ENCODE assay signal across 8 cellular contexts in the genomic region with DNA sequence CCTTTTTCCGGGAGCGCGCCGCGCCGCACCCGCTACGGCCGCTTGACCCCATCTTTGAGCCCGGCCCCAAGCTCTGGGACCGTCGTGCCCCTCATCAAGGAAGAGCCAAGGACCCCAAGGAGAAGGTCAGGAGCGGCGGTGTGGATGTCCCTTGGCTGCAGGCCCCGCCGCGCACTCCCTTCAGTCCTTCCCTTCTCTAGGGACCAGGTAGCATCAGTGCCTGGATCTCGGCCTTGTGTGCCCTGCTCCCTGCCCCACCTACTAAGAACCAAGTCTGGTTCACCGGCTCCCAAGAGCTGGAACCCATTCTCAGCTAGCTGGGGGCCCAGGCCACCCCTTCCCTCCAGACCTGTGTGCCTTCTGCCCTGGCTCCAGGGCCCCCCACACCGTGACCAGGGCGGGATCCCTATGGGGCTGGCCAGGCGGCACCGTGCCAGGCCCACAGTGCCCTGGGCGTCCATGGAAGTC.
A peak's percentile ranks its signal among the peaks of the same experiment; 100 is the strongest.
DNase-seq lines count a peak whose midpoint lies in the region; ATAC-seq and TF ChIP-seq lines count a peak whose summit lies in the region.

No MANE protein-coding gene starts in this region.

- POLR2A ChIA-PET in RWPE1 (lab: Yijun Ruan, JAX; ENCODE audit: low non-redundant PET): no interaction called here

- CTCF ChIA-PET in RWPE1 (lab: Yijun Ruan, JAX): interaction anchor here (0.6 to 1.9 kb wide), 13 partner anchors 20 to 880 kb away, joined by 3 to 23 read pairs (median 3); a partner anchor contains a TSS

- DNase-seq in RWPE1 (ENCODE audit: low spot score): peak; percentile 17
- DNase-seq in heart left ventricle: peak in 1 of 5 donors; percentile 51
- no peak for DNase-seq in gastrocnemius medialis
- no peak for DNase-seq in T-helper 1 cell
- DNase-seq in CD1c-positive myeloid dendritic cell (ENCODE audit: extremely low spot score): no peak
- no peak for DNase-seq in NCI-H1694 treated with DMSO at 0.1 percent for 48 hours (lab: John Stamatoyannopoulos, UW)

- 23 to 71% (median 40%) methylated on average over 5 to 24 of the region's 24 CpGs for WGBS in heart left ventricle, 4 donors

- no peaks in the 10 kb centered on the region for H3K36me3 ChIP-seq in heart left ventricle
- H3K36me3 ChIP-seq in gastrocnemius medialis: no peaks in the 10 kb centered on the region

- H3K27ac ChIP-seq in RWPE1 (no peak overlapping the region), heart left ventricle (peak overlapping the region in 2 of 12 donors; percentile 31 to 63), gastrocnemius medialis (no peak overlapping the region)

- peaks cover 0 to 17% (median 8%) of the 10 kb centered on the region in 12 donors for H3K4me1 ChIP-seq in heart left ventricle
- peaks cover 5 to 14% of the 10 kb centered on the region in 2 donors for H3K4me1 ChIP-seq in gastrocnemius medialis

- H3K27me3 ChIP-seq in heart left ventricle (no peaks in the 10 kb centered on the region), gastrocnemius medialis (no peaks in the 10 kb centered on the region)

- ATAC-seq in GM21528 (IDR thresholded peaks at IDR 0.05; ENCODE audit: low FRiP score, unreplicated experiment) (peak; percentile 12), heart left ventricle (peak in 3 of 4 donors; percentile 10 to 20 (median 17)), gastrocnemius medialis (peak in 1 of 2 donors; percentile 7), GM19463 (IDR thresholded peaks at IDR 0.05; ENCODE audit: unreplicated experiment) (no peak)

- TF ChIP-seq POLR2A in heart left ventricle (IDR thresholded peaks at IDR 0.05) (no peak), gastrocnemius medialis (IDR thresholded peaks at IDR 0.05) (no peak)

- H3K4me3 ChIP-seq in heart left ventricle: peak overlapping the region; percentile 33 to 84 (median 63)
- H3K4me3 ChIP-seq in gastrocnemius medialis: peak overlapping the region; percentile 65 to 75 (median 72)

- intact Hi-C loops in heart left ventricle (cut with DNase I): loop anchor here (1.0 to 10.0 kb wide), 17 partner anchors 90 to 815 kb away; a partner anchor contains a TSS
- intact Hi-C loops in gastrocnemius medialis (cut with DNase I; ENCODE audit: low total_unique reads): loop anchor here (1.0 to 10.0 kb wide), 5 partner anchors 92 to 810 kb away; a partner anchor contains a TSS

- peak; percentile 75 for TF ChIP-seq CTCF in RWPE1 (conservative IDR thresholded peaks at IDR 0.05; ENCODE audit: low read depth)
- peak in 3 of 12 donors; percentile 4 to 14 (median 5) for TF ChIP-seq CTCF in heart left ventricle (IDR thresholded peaks at IDR 0.05)
- peak in 1 of 5 experiments; percentile 16 for TF ChIP-seq CTCF in gastrocnemius medialis (IDR thresholded peaks at IDR 0.05 in 4 of 5, conservative IDR thresholded peaks at IDR 0.05 in 1 of 5)

- in situ Hi-C loops in gastrocnemius medialis (cut with MboI; ENCODE audit: low sequenced_read_pairs in 4 of 4): loop anchor here (5.0 to 25.0 kb wide), 6 partner anchors 160 to 820 kb away; a partner anchor contains a TSS

- H3K9me3 ChIP-seq in heart left ventricle: no peaks in the 10 kb centered on the region
- H3K9me3 ChIP-seq in gastrocnemius medialis: no peaks in the 10 kb centered on the region
